1 cellular context compared by ENCODE assay signal in the genomic region with DNA sequence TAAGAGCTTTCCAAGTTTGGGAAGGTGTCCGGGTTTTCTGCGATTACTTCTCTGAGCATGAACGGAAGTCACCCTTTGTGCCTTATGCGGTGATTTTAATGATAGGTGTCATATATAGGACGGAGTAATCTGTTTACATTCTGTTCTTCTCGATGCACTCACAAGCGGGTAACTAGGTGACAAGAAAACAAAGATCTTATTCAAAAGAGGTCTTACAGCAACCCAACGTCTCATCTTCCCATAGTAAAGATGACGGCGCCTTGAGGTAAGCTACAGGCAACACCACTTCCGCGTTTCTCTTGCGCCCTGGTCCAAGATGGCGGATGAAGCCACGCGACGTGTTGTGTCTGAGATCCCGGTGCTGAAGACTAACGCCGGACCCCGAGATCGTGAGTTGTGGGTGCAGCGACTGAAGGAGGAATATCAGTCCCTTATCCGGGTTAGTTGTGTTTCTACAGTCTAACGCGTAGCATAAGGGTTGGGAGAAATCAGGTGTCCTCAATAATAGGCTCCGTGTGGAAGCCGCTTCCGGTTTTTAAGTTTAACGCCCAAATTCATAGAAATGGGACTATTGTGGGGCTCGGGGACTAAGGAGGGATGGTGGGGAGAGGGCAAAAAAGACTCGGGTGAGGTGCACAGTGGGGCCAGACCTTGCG.
A peak's percentile ranks its signal among the peaks of the same experiment; 100 is the strongest.
TF ChIP-seq lines count a peak whose summit lies in the region.

TSS of gene UFC1 (plus strand) at position 297 of the 656 bp plus-strand sequence. CDS start at position 317, 20 bp downstream.

TF ChIP-seq in HepG2, 621 proteins besides CTCF, POLR2A, EP300 and RAD21 (continued from another document and continues in another):
- TF ChIP-seq XRCC5 (optimal IDR thresholded peaks at IDR 0.05; ENCODE audit: low read length) (peak; percentile 76), NR1H2 (CRISPR knock-in tag; IDR thresholded peaks at IDR 0.05; ENCODE audit: borderline replicate concordance, low read depth) (no peak), ARNT2 (CRISPR knock-in tag; IDR thresholded peaks at IDR 0.05; ENCODE audit: low read depth) (peak; percentile 77; the same call in 1 of the 2 replicates), ZNF563 (CRISPR knock-in tag; IDR thresholded peaks at IDR 0.05) (no peak), HNRNPLL (IDR thresholded peaks at IDR 0.05; ENCODE audit: low read depth, low read length, poor library complexity, severe bottlenecking) (no peak), SATB2 (CRISPR knock-in tag; IDR thresholded peaks at IDR 0.05) (no peak), ZNF138 (CRISPR knock-in tag; IDR thresholded peaks at IDR 0.05; ENCODE audit: low read depth) (no peak), ZNF142 (CRISPR knock-in tag; IDR thresholded peaks at IDR 0.05) (peak; percentile 61; the same call in 1 of the 2 replicates), ATF7 (IDR thresholded peaks at IDR 0.05) (no peak), ATF7 (CRISPR knock-in tag; IDR thresholded peaks at IDR 0.05) (peak; percentile 29; the same call in 1 of the 2 replicates), ELF3 (CRISPR knock-in tag; IDR thresholded peaks at IDR 0.05) (peak; percentile 93), NFKBIZ (CRISPR knock-in tag; IDR thresholded peaks at IDR 0.05) (peak; percentile 40; the same call in 1 of the 2 replicates), RBFOX2 (IDR thresholded peaks at IDR 0.05; ENCODE audit: low read depth, low read length) (peak; percentile 69), NFE2 (CRISPR knock-in tag; IDR thresholded peaks at IDR 0.05) (no peak), TBX3 (IDR thresholded peaks at IDR 0.05; ENCODE audit: borderline replicate concordance) (peak; percentile 48; the same call in 1 of the 2 replicates), SIN3B (IDR thresholded peaks at IDR 0.05; ENCODE audit: low read length) (peak; percentile 52; the same call in 1 of the 2 replicates), REPIN1 (CRISPR knock-in tag; IDR thresholded peaks at IDR 0.05; ENCODE audit: borderline replicate concordance, low read depth) (peak; percentile 69; the same call in 1 of the 2 replicates), ERF (CRISPR knock-in tag; IDR thresholded peaks at IDR 0.05) (0 out of 2 replicates have a peak, but pooled peaks have one; percentile 62), ZNF724P (CRISPR knock-in tag; IDR thresholded peaks at IDR 0.05; ENCODE audit: borderline replicate concordance) (0 out of 2 replicates have a peak, but pooled peaks have one; percentile 40), ZHX2 (IDR thresholded peaks at IDR 0.05; ENCODE audit: low read depth) (peak; percentile 96), ZHX2 (CRISPR knock-in tag; IDR thresholded peaks at IDR 0.05; ENCODE audit: borderline replicate concordance) (no peak), ZNF564 (CRISPR knock-in tag; IDR thresholded peaks at IDR 0.05) (0 out of 2 replicates have a peak, but pooled peaks have one; percentile 38), EHMT2 (IDR thresholded peaks at IDR 0.05; ENCODE audit: borderline replicate concordance, low read depth, low read length) (peak; percentile 69; the same call in 1 of the 2 replicates), ZNF792 (CRISPR knock-in tag; IDR thresholded peaks at IDR 0.05) (peak; percentile 48; the same call in 1 of the 2 replicates), YY1 (IDR thresholded peaks at IDR 0.05; ENCODE audit: insufficient read depth, insufficient replicate concordance, low read depth, low read length) (peak; percentile 100), ZNF878 (CRISPR knock-in tag; IDR thresholded peaks at IDR 0.05) (0 out of 2 replicates have a peak, but pooled peaks have one; percentile 47), ZEB1 (IDR thresholded peaks at IDR 0.05; ENCODE audit: insufficient replicate concordance, low read depth) (no peak), ZFP36L1 (CRISPR knock-in tag; IDR thresholded peaks at IDR 0.05) (0 out of 2 replicates have a peak, but pooled peaks have one; percentile 43), ZSCAN20 (CRISPR knock-in tag; IDR thresholded peaks at IDR 0.05; ENCODE audit: borderline replicate concordance) (no peak), ZC3H13 (CRISPR knock-in tag; IDR thresholded peaks at IDR 0.05) (0 out of 2 replicates have a peak, but pooled peaks have one; percentile 48), ARNTL (CRISPR knock-in tag; IDR thresholded peaks at IDR 0.05) (peak; percentile 38; the same call in 1 of the 2 replicates), ZSCAN25 (CRISPR knock-in tag; IDR thresholded peaks at IDR 0.05) (no peak), ZNF883 (CRISPR knock-in tag; IDR thresholded peaks at IDR 0.05; ENCODE audit: not compliant biosample characterization) (no peak), ZNF335 (CRISPR knock-in tag; IDR thresholded peaks at IDR 0.05) (peak; percentile 64; the same call in 1 of the 2 replicates), NFATC3 (CRISPR knock-in tag; IDR thresholded peaks at IDR 0.05) (no peak)
- TF ChIP-seq, protein P1, sequence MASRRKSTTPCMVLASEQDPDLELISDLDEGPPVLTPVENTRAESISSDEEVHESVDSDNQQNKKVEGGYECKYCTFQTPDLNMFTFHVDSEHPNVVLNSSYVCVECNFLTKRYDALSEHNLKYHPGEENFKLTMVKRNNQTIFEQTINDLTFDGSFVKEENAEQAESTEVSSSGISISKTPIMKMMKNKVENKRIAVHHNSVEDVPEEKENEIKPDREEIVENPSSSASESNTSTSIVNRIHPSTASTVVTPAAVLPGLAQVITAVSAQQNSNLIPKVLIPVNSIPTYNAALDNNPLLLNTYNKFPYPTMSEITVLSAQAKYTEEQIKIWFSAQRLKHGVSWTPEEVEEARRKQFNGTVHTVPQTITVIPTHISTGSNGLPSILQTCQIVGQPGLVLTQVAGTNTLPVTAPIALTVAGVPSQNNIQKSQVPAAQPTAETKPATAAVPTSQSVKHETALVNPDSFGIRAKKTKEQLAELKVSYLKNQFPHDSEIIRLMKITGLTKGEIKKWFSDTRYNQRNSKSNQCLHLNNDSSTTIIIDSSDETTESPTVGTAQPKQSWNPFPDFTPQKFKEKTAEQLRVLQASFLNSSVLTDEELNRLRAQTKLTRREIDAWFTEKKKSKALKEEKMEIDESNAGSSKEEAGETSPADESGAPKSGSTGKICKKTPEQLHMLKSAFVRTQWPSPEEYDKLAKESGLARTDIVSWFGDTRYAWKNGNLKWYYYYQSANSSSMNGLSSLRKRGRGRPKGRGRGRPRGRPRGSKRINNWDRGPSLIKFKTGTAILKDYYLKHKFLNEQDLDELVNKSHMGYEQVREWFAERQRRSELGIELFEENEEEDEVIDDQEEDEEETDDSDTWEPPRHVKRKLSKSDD (CRISPR knock-in tag; IDR thresholded peaks at IDR 0.05; ENCODE audit: low read depth): peak; percentile 77
- TF ChIP-seq, protein P2, sequence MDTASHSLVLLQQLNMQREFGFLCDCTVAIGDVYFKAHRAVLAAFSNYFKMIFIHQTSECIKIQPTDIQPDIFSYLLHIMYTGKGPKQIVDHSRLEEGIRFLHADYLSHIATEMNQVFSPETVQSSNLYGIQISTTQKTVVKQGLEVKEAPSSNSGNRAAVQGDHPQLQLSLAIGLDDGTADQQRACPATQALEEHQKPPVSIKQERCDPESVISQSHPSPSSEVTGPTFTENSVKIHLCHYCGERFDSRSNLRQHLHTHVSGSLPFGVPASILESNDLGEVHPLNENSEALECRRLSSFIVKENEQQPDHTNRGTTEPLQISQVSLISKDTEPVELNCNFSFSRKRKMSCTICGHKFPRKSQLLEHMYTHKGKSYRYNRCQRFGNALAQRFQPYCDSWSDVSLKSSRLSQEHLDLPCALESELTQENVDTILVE (CRISPR knock-in tag; IDR thresholded peaks at IDR 0.05): no peak
- TF ChIP-seq, protein P3, sequence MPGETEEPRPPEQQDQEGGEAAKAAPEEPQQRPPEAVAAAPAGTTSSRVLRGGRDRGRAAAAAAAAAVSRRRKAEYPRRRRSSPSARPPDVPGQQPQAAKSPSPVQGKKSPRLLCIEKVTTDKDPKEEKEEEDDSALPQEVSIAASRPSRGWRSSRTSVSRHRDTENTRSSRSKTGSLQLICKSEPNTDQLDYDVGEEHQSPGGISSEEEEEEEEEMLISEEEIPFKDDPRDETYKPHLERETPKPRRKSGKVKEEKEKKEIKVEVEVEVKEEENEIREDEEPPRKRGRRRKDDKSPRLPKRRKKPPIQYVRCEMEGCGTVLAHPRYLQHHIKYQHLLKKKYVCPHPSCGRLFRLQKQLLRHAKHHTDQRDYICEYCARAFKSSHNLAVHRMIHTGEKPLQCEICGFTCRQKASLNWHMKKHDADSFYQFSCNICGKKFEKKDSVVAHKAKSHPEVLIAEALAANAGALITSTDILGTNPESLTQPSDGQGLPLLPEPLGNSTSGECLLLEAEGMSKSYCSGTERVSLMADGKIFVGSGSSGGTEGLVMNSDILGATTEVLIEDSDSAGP (CRISPR knock-in tag; IDR thresholded peaks at IDR 0.05; ENCODE audit: borderline replicate concordance): peak; percentile 72
- TF ChIP-seq, protein P4, sequence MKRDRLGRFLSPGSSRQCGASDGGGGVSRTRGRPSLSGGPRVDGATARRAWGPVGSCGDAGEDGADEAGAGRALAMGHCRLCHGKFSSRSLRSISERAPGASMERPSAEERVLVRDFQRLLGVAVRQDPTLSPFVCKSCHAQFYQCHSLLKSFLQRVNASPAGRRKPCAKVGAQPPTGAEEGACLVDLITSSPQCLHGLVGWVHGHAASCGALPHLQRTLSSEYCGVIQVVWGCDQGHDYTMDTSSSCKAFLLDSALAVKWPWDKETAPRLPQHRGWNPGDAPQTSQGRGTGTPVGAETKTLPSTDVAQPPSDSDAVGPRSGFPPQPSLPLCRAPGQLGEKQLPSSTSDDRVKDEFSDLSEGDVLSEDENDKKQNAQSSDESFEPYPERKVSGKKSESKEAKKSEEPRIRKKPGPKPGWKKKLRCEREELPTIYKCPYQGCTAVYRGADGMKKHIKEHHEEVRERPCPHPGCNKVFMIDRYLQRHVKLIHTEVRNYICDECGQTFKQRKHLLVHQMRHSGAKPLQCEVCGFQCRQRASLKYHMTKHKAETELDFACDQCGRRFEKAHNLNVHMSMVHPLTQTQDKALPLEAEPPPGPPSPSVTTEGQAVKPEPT (CRISPR knock-in tag; IDR thresholded peaks at IDR 0.05; ENCODE audit: low read depth): 0 out of 2 replicates have a peak, but pooled peaks have one; percentile 18
